ENCODE assay signal across 1 cellular context in the genomic region with DNA sequence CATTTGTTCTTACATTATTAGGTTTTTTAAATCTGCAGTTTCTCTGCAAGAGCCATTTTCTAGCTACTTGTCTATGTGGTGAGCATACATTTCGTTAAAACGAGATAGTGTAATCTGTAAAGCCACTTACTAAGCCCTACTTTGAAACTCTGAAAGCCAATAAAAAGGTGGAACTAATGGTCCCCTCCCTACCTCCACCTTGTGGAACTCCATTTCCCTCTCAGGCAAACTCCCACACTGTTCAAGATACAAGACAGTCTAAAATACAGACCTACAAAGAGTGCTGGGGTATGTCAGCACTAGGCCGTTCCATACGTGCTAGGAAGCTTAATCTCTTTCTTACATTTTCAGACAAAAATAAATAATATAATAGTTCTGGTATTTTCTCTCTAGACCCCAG.
TF ChIP-seq lines count a peak whose summit lies in the region.

No MANE protein-coding gene starts in this region.

TF ChIP-seq in H1, 55 proteins besides CTCF, POLR2A, EP300 and RAD21:
- TF ChIP-seq SRF (IDR thresholded peaks at IDR 0.05; ENCODE audit: low read depth, low read length) (no peak), PHF8 (conservative IDR thresholded peaks at IDR 0.05; ENCODE audit: low read depth, low read length) (no peak), SUZ12 (IDR thresholded peaks at IDR 0.05; ENCODE audit: low read length) (no peak)
